23 cellular contexts compared by ENCODE assay signal in genomic region chr2:82089518-82089917, GRCh38.
"Had no signal": no experiment of that assay in that cellular context is flagged by ENCODE, and none has a peak within 500 bp of the region (broad histone marks: within the 10 kb centered on the region; RNA-seq: fewer than 3 reads in every experiment).

No MANE protein-coding gene starts in this region.

- H3K4me3 Mint-ChIP-seq: activated naive CD8-positive, alpha-beta T cell treated with anti-CD3 and anti-CD28 coated beads for 36 hours; nephron progenitor cell; stimulated activated effector memory CD8-positive, alpha-beta T cell treated with anti-CD3 and anti-CD28 coated beads, Interleukin-12 subunit alpha, Interleukin-12 subunit beta, amount 100 ng/mL, for 72 hours; stimulated activated naive CD8-positive, alpha-beta T cell treated with anti-CD3 and anti-CD28 coated beads, Interleukin-15, amount 100 ng/mL, for 72 hours had no signal

- DNase-seq: activated CD4-positive, alpha-beta T cell treated with anti-CD3 and anti-CD28 coated beads for 4 hours; activated CD4-positive, alpha-beta T cell treated with anti-CD3 and anti-CD28 coated beads, Interleukin-2, amount 50 U/mL, for 48 hours; activated CD4-positive, CD25-positive, alpha-beta regulatory T cell; activated naive CD4-positive, alpha-beta T cell treated with Interleukin-2 at 50 U/mL for 16 hours; activated naive CD8-positive, alpha-beta T cell treated with anti-CD3 and anti-CD28 coated beads for 36 hours; activated T-cell treated with anti-CD3 and anti-CD28 coated beads, Interleukin-2, amount 50 U/mL, for 48 hours; colonic mucosa; hypothalamus; left ventricle myocardium superior; midbrain; nephron progenitor cell; pancreas; psoas muscle; stimulated activated CD4-positive, alpha-beta T cell treated with anti-CD3 and anti-CD28 coated beads, Interleukin-2, amount 100 ng/mL, for 24 hours; stimulated activated naive CD8-positive, alpha-beta T cell treated with anti-CD3 and anti-CD28 coated beads, Interleukin-15, amount 100 ng/mL, for 72 hours; T-helper 9 cell; tibial artery had no signal

- H3K9me3 ChIP-seq: colonic mucosa, esophagus muscularis mucosa, pancreas, psoas muscle, right atrium auricular region, tibial artery had no signal

- H3K36me3 Mint-ChIP-seq: activated naive CD8-positive, alpha-beta T cell treated with anti-CD3 and anti-CD28 coated beads for 36 hours; stimulated activated effector memory CD8-positive, alpha-beta T cell treated with anti-CD3 and anti-CD28 coated beads, Interleukin-12 subunit alpha, Interleukin-12 subunit beta, amount 100 ng/mL, for 72 hours had no signal

- H3K4me1 Mint-ChIP-seq: activated naive CD8-positive, alpha-beta T cell treated with anti-CD3 and anti-CD28 coated beads for 36 hours; nephron progenitor cell; stimulated activated effector memory CD8-positive, alpha-beta T cell treated with anti-CD3 and anti-CD28 coated beads, Interleukin-12 subunit alpha, Interleukin-12 subunit beta, amount 100 ng/mL, for 72 hours; stimulated activated naive CD8-positive, alpha-beta T cell treated with anti-CD3 and anti-CD28 coated beads, Interleukin-15, amount 100 ng/mL, for 72 hours had no signal

- ATAC-seq: left ventricle myocardium superior; pancreas; psoas muscle; stimulated activated effector memory CD8-positive, alpha-beta T cell treated with anti-CD3 and anti-CD28 coated beads, Interleukin-12 subunit alpha, Interleukin-12 subunit beta, amount 100 ng/mL, for 72 hours; stimulated activated naive CD8-positive, alpha-beta T cell treated with anti-CD3 and anti-CD28 coated beads, Interleukin-15, amount 100 ng/mL, for 72 hours had no signal

- FAIRE-seq: frontal cortex, islet of Langerhans, pancreas had no signal

- H3K4me1 ChIP-seq: breast epithelium, colonic mucosa, esophagus muscularis mucosa, pancreas, psoas muscle, right atrium auricular region, tibial artery had no signal

- H3K27me3 Mint-ChIP-seq: activated naive CD8-positive, alpha-beta T cell treated with anti-CD3 and anti-CD28 coated beads for 36 hours; stimulated activated naive CD8-positive, alpha-beta T cell treated with anti-CD3 and anti-CD28 coated beads, Interleukin-15, amount 100 ng/mL, for 72 hours had no signal

- H3K36me3 ChIP-seq: breast epithelium, colonic mucosa, esophagus muscularis mucosa, pancreas, right atrium auricular region, tibial artery had no signal

- H3K27ac ChIP-seq: breast epithelium, colonic mucosa, esophagus muscularis mucosa, pancreas, psoas muscle, right atrium auricular region, tibial artery had no signal

- H3K27ac Mint-ChIP-seq: activated naive CD8-positive, alpha-beta T cell treated with anti-CD3 and anti-CD28 coated beads for 36 hours; nephron progenitor cell; stimulated activated effector memory CD8-positive, alpha-beta T cell treated with anti-CD3 and anti-CD28 coated beads, Interleukin-12 subunit alpha, Interleukin-12 subunit beta, amount 100 ng/mL, for 72 hours; stimulated activated naive CD8-positive, alpha-beta T cell treated with anti-CD3 and anti-CD28 coated beads, Interleukin-15, amount 100 ng/mL, for 72 hours had no signal

- H3K27me3 ChIP-seq: breast epithelium, colonic mucosa, esophagus muscularis mucosa, pancreas, right atrium auricular region, tibial artery had no signal

- H3K4me3 ChIP-seq: breast epithelium, colonic mucosa, esophagus muscularis mucosa, pancreas, psoas muscle, tibial artery had no signal
